1 cellular context compared by ENCODE assay signal in genomic region chr22:26711205-26711958, GRCh38.
TF ChIP-seq lines count a peak whose summit lies in the region.

No MANE protein-coding gene starts in this region.

TF ChIP-seq in IMR-90, 13 proteins besides CTCF, POLR2A, EP300 and RAD21:
- TF ChIP-seq ELK1 (IDR thresholded peaks at IDR 0.05; ENCODE audit: borderline replicate concordance, low read depth, low read length) (no peak), BHLHE40 (IDR thresholded peaks at IDR 0.05; ENCODE audit: low read depth, low read length) (no peak), MXI1 (IDR thresholded peaks at IDR 0.05; ENCODE audit: borderline replicate concordance, low read depth, low read length) (no peak), RFX5 (IDR thresholded peaks at IDR 0.05; ENCODE audit: low read depth, low read length) (no peak), RCOR1 (IDR thresholded peaks at IDR 0.05; ENCODE audit: insufficient replicate concordance, low read length) (no peak), CEBPB (IDR thresholded peaks at IDR 0.05; ENCODE audit: low read depth, low read length) (no peak), MAFK (IDR thresholded peaks at IDR 0.05; ENCODE audit: low read depth, low read length) (no peak), NFE2L2 (IDR thresholded peaks at IDR 0.05; ENCODE audit: low read depth, low read length) (no peak), CHD1 (IDR thresholded peaks at IDR 0.05; ENCODE audit: low read depth, low read length) (no peak), SMC3 (IDR thresholded peaks at IDR 0.05; ENCODE audit: low read depth, low read length) (no peak), FOS (IDR thresholded peaks at IDR 0.05; ENCODE audit: low read depth, low read length) (no peak)
- TF ChIP-seq, protein P1, sequence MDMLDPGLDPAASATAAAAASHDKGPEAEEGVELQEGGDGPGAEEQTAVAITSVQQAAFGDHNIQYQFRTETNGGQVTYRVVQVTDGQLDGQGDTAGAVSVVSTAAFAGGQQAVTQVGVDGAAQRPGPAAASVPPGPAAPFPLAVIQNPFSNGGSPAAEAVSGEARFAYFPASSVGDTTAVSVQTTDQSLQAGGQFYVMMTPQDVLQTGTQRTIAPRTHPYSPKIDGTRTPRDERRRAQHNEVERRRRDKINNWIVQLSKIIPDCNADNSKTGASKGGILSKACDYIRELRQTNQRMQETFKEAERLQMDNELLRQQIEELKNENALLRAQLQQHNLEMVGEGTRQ (IDR thresholded peaks at IDR 0.05; ENCODE audit: low read depth, low read length) = no peak
